ENCODE assay signal across 1 cellular context in the genomic region with DNA sequence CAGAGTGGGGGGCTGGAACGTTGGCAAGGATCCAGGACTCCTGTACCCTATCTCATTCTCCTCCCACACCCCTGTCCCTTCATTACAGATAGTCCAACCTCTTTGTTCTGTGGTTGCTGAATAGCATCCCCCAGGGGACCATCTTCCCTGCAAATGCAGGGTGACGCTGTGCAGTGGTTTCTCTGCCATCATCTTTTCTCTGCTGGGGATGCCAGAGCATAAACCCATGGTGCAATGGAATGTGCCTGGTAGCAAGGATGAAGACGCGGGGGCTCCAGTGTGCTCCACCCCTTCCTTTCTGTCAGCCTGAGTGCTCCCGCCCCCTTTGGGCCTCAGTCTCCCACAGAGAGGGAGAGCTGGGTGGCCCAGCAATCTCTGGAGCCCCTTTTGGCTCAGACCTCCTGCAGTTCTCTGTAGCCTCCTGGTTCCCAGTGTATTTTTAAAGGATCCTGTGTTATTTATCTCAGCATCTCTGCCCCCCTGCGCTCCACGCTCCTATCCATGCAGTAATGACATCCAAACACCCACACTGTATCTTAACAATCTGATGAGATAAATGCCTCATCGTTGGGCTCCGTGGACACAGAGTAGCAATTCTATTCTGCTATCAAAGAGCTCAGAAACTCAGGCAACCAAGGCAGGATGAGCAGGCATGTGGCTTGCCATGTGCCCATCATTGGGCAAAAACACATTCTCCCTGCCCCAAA.
TF ChIP-seq lines count a peak whose summit lies in the region.

No MANE protein-coding gene starts in this region.

TF ChIP-seq in IMR-90, 13 proteins besides CTCF, POLR2A, EP300 and RAD21:
- TF ChIP-seq BHLHE40 (IDR thresholded peaks at IDR 0.05; ENCODE audit: low read depth, low read length) (no peak), MAFK (IDR thresholded peaks at IDR 0.05; ENCODE audit: low read depth, low read length) (no peak), SMC3 (IDR thresholded peaks at IDR 0.05; ENCODE audit: low read depth, low read length) (no peak), CEBPB (IDR thresholded peaks at IDR 0.05; ENCODE audit: low read depth, low read length) (no peak), CHD1 (IDR thresholded peaks at IDR 0.05; ENCODE audit: low read depth, low read length) (no peak), MAZ (IDR thresholded peaks at IDR 0.05; ENCODE audit: borderline replicate concordance, low read depth, low read length) (no peak), RFX5 (IDR thresholded peaks at IDR 0.05; ENCODE audit: low read depth, low read length) (no peak), NFE2L2 (IDR thresholded peaks at IDR 0.05; ENCODE audit: low read depth, low read length) (no peak), RCOR1 (IDR thresholded peaks at IDR 0.05; ENCODE audit: insufficient replicate concordance, low read length) (no peak), MXI1 (IDR thresholded peaks at IDR 0.05; ENCODE audit: borderline replicate concordance, low read depth, low read length) (no peak), FOS (IDR thresholded peaks at IDR 0.05; ENCODE audit: low read depth, low read length) (no peak)
- TF ChIP-seq, protein P1, sequence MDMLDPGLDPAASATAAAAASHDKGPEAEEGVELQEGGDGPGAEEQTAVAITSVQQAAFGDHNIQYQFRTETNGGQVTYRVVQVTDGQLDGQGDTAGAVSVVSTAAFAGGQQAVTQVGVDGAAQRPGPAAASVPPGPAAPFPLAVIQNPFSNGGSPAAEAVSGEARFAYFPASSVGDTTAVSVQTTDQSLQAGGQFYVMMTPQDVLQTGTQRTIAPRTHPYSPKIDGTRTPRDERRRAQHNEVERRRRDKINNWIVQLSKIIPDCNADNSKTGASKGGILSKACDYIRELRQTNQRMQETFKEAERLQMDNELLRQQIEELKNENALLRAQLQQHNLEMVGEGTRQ (IDR thresholded peaks at IDR 0.05; ENCODE audit: low read depth, low read length): no peak
- TF ChIP-seq, protein P2, sequence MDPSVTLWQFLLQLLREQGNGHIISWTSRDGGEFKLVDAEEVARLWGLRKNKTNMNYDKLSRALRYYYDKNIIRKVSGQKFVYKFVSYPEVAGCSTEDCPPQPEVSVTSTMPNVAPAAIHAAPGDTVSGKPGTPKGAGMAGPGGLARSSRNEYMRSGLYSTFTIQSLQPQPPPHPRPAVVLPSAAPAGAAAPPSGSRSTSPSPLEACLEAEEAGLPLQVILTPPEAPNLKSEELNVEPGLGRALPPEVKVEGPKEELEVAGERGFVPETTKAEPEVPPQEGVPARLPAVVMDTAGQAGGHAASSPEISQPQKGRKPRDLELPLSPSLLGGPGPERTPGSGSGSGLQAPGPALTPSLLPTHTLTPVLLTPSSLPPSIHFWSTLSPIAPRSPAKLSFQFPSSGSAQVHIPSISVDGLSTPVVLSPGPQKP (IDR thresholded peaks at IDR 0.05; ENCODE audit: borderline replicate concordance, low read depth, low read length): no peak
